Comparison of ENCODE assay signal across 12 cellular contexts in genomic region chr15:65533057-65533752, GRCh38. TPM values are rescaled to one million over a fixed set of nuclear protein-coding genes. Genes with fewer than 3 reads are reported as not detected.
DNase-seq lines count a peak whose midpoint lies in the region; ATAC-seq and TF ChIP-seq lines count a peak whose summit lies in the region.
"Had no signal": no experiment of that assay in that cellular context is flagged by ENCODE, and none has a peak within 500 bp of the region (broad histone marks: within the 10 kb centered on the region; RNA-seq: fewer than 3 reads in every experiment).

No MANE protein-coding gene starts in this region.

- H3K27ac ChIP-seq in OCI-LY3 (ENCODE audit: low read length) (no peak overlapping the region), epithelial cell of prostate (peak overlapping the region; percentile 52), rectal smooth muscle tissue (ENCODE audit: low read depth, low read length) (peak overlapping the region; percentile 37)

- H3K4me1 ChIP-seq in OCI-LY3 (ENCODE audit: low read length) (peaks cover 37% of the 10 kb centered on the region), rectal smooth muscle tissue (ENCODE audit: control insufficient read depth, insufficient read depth, low read length) (no peaks in the 10 kb centered on the region)

- H4K20me1 ChIP-seq in OCI-LY3 (ENCODE audit: insufficient read depth, low read length) = peaks cover 54% of the 10 kb centered on the region

- intact Hi-C loops in left cardiac atrium (cut with DNase I) = no loop called here

- H3K9me3 ChIP-seq in OCI-LY3 (ENCODE audit: insufficient read depth, low read length) = no peaks in the 10 kb centered on the region

- H3K4me2 ChIP-seq in OCI-LY3 (ENCODE audit: low read length) = peak overlapping the region; percentile 17; the same call in 1 of the 2 replicates

- H3K36me3 ChIP-seq in OCI-LY3 (replicated peaks; ENCODE audit: low read depth, low read length) = peaks cover 4% of the 10 kb centered on the region
- no peaks in the 10 kb centered on the region for H3K36me3 ChIP-seq in rectal smooth muscle tissue (ENCODE audit: control insufficient read depth, insufficient read depth, low read length)

- ATAC-seq in left cardiac atrium = no peak

- H3K79me2 ChIP-seq in OCI-LY3 (ENCODE audit: low read length) = peaks cover 75% of the 10 kb centered on the region

- peak; percentile 9 for DNase-seq in DMS79 treated with DMSO at 0.1 percent for 48 hours (lab: John Stamatoyannopoulos, UW)
- DNase-seq in DMS79 (lab: John Stamatoyannopoulos, UW) = no peak
- no peak for DNase-seq in epithelial cell of prostate (ENCODE audit: low read depth, low spot score)
- no peak for DNase-seq in NCI-H2171 (lab: John Stamatoyannopoulos, UW)
- DNase-seq in GOT3 (lab: John Stamatoyannopoulos, UW) = no peak
- no peak for DNase-seq in left cardiac atrium
- DNase-seq: activated B cell treated with CpG ODN at 0.5 μM for 24 hours, amniotic stem cell, GF-D8, NCI-H524 treated with DMSO at 0.1 percent for 48 hours had no signal

- no peaks in the 10 kb centered on the region for H3K27me3 ChIP-seq in OCI-LY3 (ENCODE audit: low read depth, low read length)
- H3K27me3 ChIP-seq in rectal smooth muscle tissue (ENCODE audit: control insufficient read depth, insufficient read depth, low read length) = no peaks in the 10 kb centered on the region

- no peak overlapping the region for H3K4me3 ChIP-seq in OCI-LY3 (ENCODE audit: low read length)
- H3K4me3 ChIP-seq in rectal smooth muscle tissue (ENCODE audit: low read length) = no peak overlapping the region

- H3K9ac ChIP-seq in OCI-LY3 (ENCODE audit: low read length) (no peak overlapping the region), rectal smooth muscle tissue (ENCODE audit: low read length) (no peak overlapping the region)

- H2AFZ ChIP-seq in OCI-LY3 (ENCODE audit: low read depth, low read length) = no peak overlapping the region

- no peak for TF ChIP-seq CTCF in OCI-LY3 (IDR thresholded peaks at IDR 0.05; ENCODE audit: low read depth, low read length)

RNA-seq across cellular contexts. Expression of gene HACD3, which starts 2.9 kb away (rescaled TPM):
- total RNA-seq in left cardiac atrium = 10 to 100 TPM; 15.9 to 18.0 TPM

RNA-seq across cellular contexts. Expression of gene DPP8, which starts 15.7 kb away (rescaled TPM):
- 10 to 100 TPM; 24.8 to 34.9 TPM for total RNA-seq in left cardiac atrium
